In the genomic region with DNA sequence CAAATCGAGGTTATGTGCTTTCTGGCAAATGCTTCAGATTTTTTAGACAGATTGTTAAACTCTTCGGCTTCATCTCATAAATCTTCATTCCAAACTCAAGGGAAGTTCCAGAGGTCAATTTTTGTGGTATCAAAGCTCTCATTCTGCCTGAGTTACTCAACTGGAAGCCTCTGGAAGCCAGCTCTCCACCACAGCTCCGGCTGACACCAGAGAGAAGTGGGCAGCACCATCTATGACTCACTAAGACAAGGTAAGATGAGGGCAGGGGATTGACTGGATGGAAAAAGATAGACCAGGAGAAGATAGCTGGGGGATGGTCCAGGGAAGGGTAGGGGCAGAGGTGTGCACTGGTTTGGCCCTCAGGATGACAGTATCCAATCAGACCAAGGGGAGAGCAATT, we compare ENCODE assay signal across 19 cellular contexts.
"Had no signal": no experiment of that assay in that cellular context is flagged by ENCODE, and none has a peak within 500 bp of the region (broad histone marks: within the 10 kb centered on the region; RNA-seq: fewer than 3 reads in every experiment).

No MANE protein-coding gene starts in this region.

- ATAC-seq: activated naive CD8-positive, alpha-beta T cell treated with anti-CD3 and anti-CD28 coated beads, Interleukin-2, amount 50 U/mL, for 24 hours; esophagus mucosa; gastroesophageal sphincter; heart left ventricle; WTC11 had no signal

- DNase-seq: activated CD4-positive, alpha-beta memory T cell treated with anti-CD3 and anti-CD28 coated beads for 36 hours; activated CD4-positive, alpha-beta T cell treated with anti-CD3 and anti-CD28 coated beads for 4 hours; activated naive CD4-positive, alpha-beta T cell treated with anti-CD3 and anti-CD28 coated beads, Interleukin-2, amount 10 ng/mL, durations not matched to agents 7 days and 5 days; activated naive CD8-positive, alpha-beta T cell treated with anti-CD3 and anti-CD28 coated beads, Interleukin-2, amount 50 U/mL, for 24 hours; activated T-cell treated with anti-CD3 and anti-CD28 coated beads for 4 hours; cortex of kidney; effector CD4-positive, alpha-beta T cell; heart left ventricle; immature natural killer cell; kidney glomerular epithelial cell; left ventricle myocardium inferior; mammary epithelial cell; stimulated activated CD4-positive, alpha-beta T cell treated with anti-CD3 and anti-CD28 coated beads, Interleukin-12 subunit alpha, Interleukin-12 subunit beta, amount 100 ng/mL, for 4 hours; stimulated activated CD4-positive, alpha-beta T cell treated with anti-CD3 and anti-CD28 coated beads, Interleukin-1b, Interleukin-23, amount 100 ng/mL, for 48 hours had no signal

- H3K36me3 ChIP-seq: ascending aorta, breast epithelium, gastroesophageal sphincter, heart left ventricle, left ventricle myocardium inferior had no signal

- H3K27me3 ChIP-seq: ascending aorta, breast epithelium, gastroesophageal sphincter had no signal

- H3K27ac ChIP-seq: ascending aorta, breast epithelium, gastroesophageal sphincter, left ventricle myocardium inferior had no signal

- H3K4me1 ChIP-seq: ascending aorta, breast epithelium, gastroesophageal sphincter, heart left ventricle, left ventricle myocardium inferior had no signal

- H3K4me3 ChIP-seq: ascending aorta, breast epithelium, gastroesophageal sphincter, heart left ventricle, left ventricle myocardium inferior had no signal

- H3K9me3 ChIP-seq: ascending aorta, breast epithelium, gastroesophageal sphincter, heart left ventricle, left ventricle myocardium inferior had no signal
